Comparison of ENCODE assay signal across 14 cellular contexts in genomic region chr12:103100226-103100866, GRCh38.
A peak's percentile ranks its signal among the peaks of the same experiment; 100 is the strongest.
DNase-seq lines count a peak whose midpoint lies in the region; ATAC-seq and TF ChIP-seq lines count a peak whose summit lies in the region.
"Had no signal": no experiment of that assay in that cellular context is flagged by ENCODE, and none has a peak within 500 bp of the region (broad histone marks: within the 10 kb centered on the region; RNA-seq: fewer than 3 reads in every experiment).

No MANE protein-coding gene starts in this region.

- CTCF ChIA-PET in SK-N-SH (lab: Yijun Ruan, JAX), result no interaction called here

- no peaks in the 10 kb centered on the region for H3K4me1 Mint-ChIP-seq in endodermal cell
- no peaks in the 10 kb centered on the region for H3K4me1 Mint-ChIP-seq in HFFc6 (ENCODE audit: low read depth)

- no peak for TF ChIP-seq CTCF in SK-N-SH (IDR thresholded peaks at IDR 0.05)
- TF ChIP-seq CTCF in endodermal cell (conservative IDR thresholded peaks at IDR 0.05), result no peak
- no peak for TF ChIP-seq CTCF in HFFc6 (IDR thresholded peaks at IDR 0.05)

- no peaks in the 10 kb centered on the region for H3K9me3 ChIP-seq in SK-N-SH
- no peaks in the 10 kb centered on the region for H3K9me3 ChIP-seq in endodermal cell (ENCODE audit: control insufficient read depth, low read length)
- no peaks in the 10 kb centered on the region for H3K9me3 ChIP-seq in neuronal stem cell (replicated peaks in 1 of 2; ENCODE audit: control insufficient read depth in 2 of 2, insufficient read depth in 1 of 2, low read depth in 1 of 2, low read length in 2 of 2)
- H3K9me3 ChIP-seq: Caco-2, HAP-1 had no signal

- peak overlapping the region in 1 of 2 experiments; percentile 89; a peak in 2 of 4 replicates for H3K27ac ChIP-seq in SK-N-SH (ENCODE audit: low read depth in 2 of 2, low read length in 1 of 2)
- peak overlapping the region; percentile 29 for H3K27ac ChIP-seq in endodermal cell (ENCODE audit: low read depth, low read length)
- peak overlapping the region; percentile 4 for H3K27ac ChIP-seq in neuronal stem cell (replicated peaks; ENCODE audit: low read length)
- H3K27ac ChIP-seq: C4-2B, HL-60 had no signal

- no peak overlapping the region for H2BK120ac ChIP-seq in neuronal stem cell (ENCODE audit: low read depth, low read length)

- no peak for ATAC-seq in GM21786 (IDR thresholded peaks at IDR 0.05; ENCODE audit: unreplicated experiment)

- no peak overlapping the region for H3K14ac ChIP-seq in neuronal stem cell (ENCODE audit: low read length)

- no peak overlapping the region for H4K8ac ChIP-seq in neuronal stem cell (ENCODE audit: low read depth, low read length)

- no peaks in the 10 kb centered on the region for H3K27me3 Mint-ChIP-seq in endodermal cell (ENCODE audit: insufficient read depth)
- H3K27me3 Mint-ChIP-seq in HFFc6 (ENCODE audit: insufficient read depth), result no peaks in the 10 kb centered on the region
- H3K27me3 Mint-ChIP-seq: CD4-positive, alpha-beta T cell had no signal

- no peak overlapping the region for H3K4ac ChIP-seq in neuronal stem cell (ENCODE audit: low read length)

- no peak overlapping the region for H2AK5ac ChIP-seq in neuronal stem cell (ENCODE audit: low read depth, low read length)

- DNase-seq in SK-N-SH (peak; percentile 67), endodermal cell (no peak), neuronal stem cell (ENCODE audit: low spot score) (peak; percentile 33), cerebellar nuclear complex (lab: John Stamatoyannopoulos, UW) (no peak), HFFc6 (no peak)
- DNase-seq: ACHN; Caco-2; CD4-positive, alpha-beta T cell; KBM-7 had no signal

- no peak overlapping the region for H2BK5ac ChIP-seq in neuronal stem cell (ENCODE audit: low read length)

- H3K27ac Mint-ChIP-seq in endodermal cell (no peak overlapping the region), HFFc6 (no peak overlapping the region)
- H3K27ac Mint-ChIP-seq: CD4-positive, alpha-beta T cell; IgD-negative memory B cell had no signal

- H3K27me3 ChIP-seq in SK-N-SH (ENCODE audit: insufficient read depth) (no peaks in the 10 kb centered on the region), endodermal cell (ENCODE audit: control insufficient read depth, insufficient read depth, low read length, poor library complexity, severe bottlenecking) (no peaks in the 10 kb centered on the region), neuronal stem cell (ENCODE audit: control insufficient read depth in 3 of 3, insufficient read depth in 3 of 3, low read depth in 1 of 3, low read length in 3 of 3) (no peaks in the 10 kb centered on the region)

- no peaks in the 10 kb centered on the region for H4K20me1 ChIP-seq in SK-N-SH (ENCODE audit: insufficient read depth)

- H3K4me1 ChIP-seq in SK-N-SH (ENCODE audit: control insufficient read depth in 1 of 2, insufficient read depth in 2 of 2, low read depth in 1 of 2, low read length in 1 of 2), result peaks cover 0 to 14% of the 10 kb centered on the region in 2 experiments; a peak in 2 of 4 replicates
- no peaks in the 10 kb centered on the region for H3K4me1 ChIP-seq in endodermal cell (ENCODE audit: control insufficient read depth, insufficient read depth, low read length)
- H3K4me1 ChIP-seq in neuronal stem cell (ENCODE audit: control insufficient read depth in 2 of 2, insufficient read depth in 1 of 2, low read depth in 1 of 2, low read length in 2 of 2), result peaks cover 0 to 3% of the 10 kb centered on the region in 2 donors
- H3K4me1 ChIP-seq: Caco-2, HAP-1 had no signal

- H3K79me1 ChIP-seq in neuronal stem cell (ENCODE audit: low read depth, low read length), result no peaks in the 10 kb centered on the region

- no peak overlapping the region for H3K9ac ChIP-seq in SK-N-SH
- no peak overlapping the region for H3K9ac ChIP-seq in endodermal cell (ENCODE audit: extremely low read depth, low read length, poor library complexity, severe bottlenecking)
- no peak overlapping the region for H3K9ac ChIP-seq in neuronal stem cell (ENCODE audit: low read depth, low read length, poor library complexity)

- POLR2A ChIA-PET in SK-N-SH (lab: Yijun Ruan, JAX), result no interaction called here

- no peak overlapping the region for H3K4me3 Mint-ChIP-seq in endodermal cell
- H3K4me3 Mint-ChIP-seq in HFFc6, result no peak overlapping the region
- H3K4me3 Mint-ChIP-seq: CD4-positive, alpha-beta T cell; IgD-negative memory B cell had no signal

- H3K4me2 ChIP-seq in SK-N-SH (no peak overlapping the region), neuronal stem cell (ENCODE audit: insufficient read depth, low read length, poor library complexity, severe bottlenecking) (no peak overlapping the region)

- peak in 1 of 2 experiments; percentile 97; a peak in 2 of 4 replicates for TF ChIP-seq EP300 in SK-N-SH (IDR thresholded peaks at IDR 0.05; ENCODE audit: borderline replicate concordance in 1 of 2, low read depth in 1 of 2, low read length in 1 of 2)

- H3K36me3 Mint-ChIP-seq in endodermal cell (ENCODE audit: low read depth) (no peaks in the 10 kb centered on the region), HFFc6 (ENCODE audit: low read depth) (no peaks in the 10 kb centered on the region)
- H3K36me3 Mint-ChIP-seq: IgD-negative memory B cell had no signal

- no peaks in the 10 kb centered on the region for H3K9me2 ChIP-seq in SK-N-SH

- WGBS in SK-N-SH (ENCODE audit: low lambda C conversion rate), result 2% methylated on average over 13 of the region's 13 CpGs
- 88 to 90% methylated on average over 10 to 13 of the region's 13 CpGs for WGBS in endodermal cell (ENCODE audit: insufficient coverage in 1 of 2, insufficient read length in 1 of 2), 2 experiments
- no CpG with 5 or more reads among the region's 13 CpGs for WGBS in neuronal stem cell (ENCODE audit: extremely low coverage in 2 of 2, insufficient read length in 2 of 2, insufficient replicate concordance in 1 of 2), 2 donors

- H2AFZ ChIP-seq in SK-N-SH (ENCODE audit: low read depth) (no peak overlapping the region), neuronal stem cell (ENCODE audit: low read length) (no peak overlapping the region)

- H3K36me3 ChIP-seq in SK-N-SH (replicated peaks in 1 of 2; ENCODE audit: control insufficient read depth in 1 of 2, insufficient read depth in 2 of 2, low read length in 1 of 2) (no peaks in the 10 kb centered on the region), endodermal cell (ENCODE audit: control insufficient read depth, insufficient read depth, low read length) (no peaks in the 10 kb centered on the region), neuronal stem cell (replicated peaks in 1 of 2; ENCODE audit: control insufficient read depth in 2 of 2, insufficient read depth in 2 of 2, low read length in 2 of 2) (no peaks in the 10 kb centered on the region)
- H3K36me3 ChIP-seq: HAP-1 had no signal

- H4K91ac ChIP-seq in neuronal stem cell (ENCODE audit: low read depth, low read length, poor library complexity), result no peak overlapping the region

- no peak overlapping the region for H2BK15ac ChIP-seq in neuronal stem cell (ENCODE audit: low read length)

- H3K18ac ChIP-seq in neuronal stem cell (ENCODE audit: low read length), result no peak overlapping the region

- H3K4me3 ChIP-seq in SK-N-SH (ENCODE audit: low read depth in 2 of 2, low read length in 1 of 2) (no peak overlapping the region), endodermal cell (ENCODE audit: low read length) (no peak overlapping the region), neuronal stem cell (ENCODE audit: low read length in 2 of 2) (no peak overlapping the region)
- H3K4me3 ChIP-seq: HAP-1 had no signal

- H3F3A ChIP-seq in SK-N-SH (replicated peaks; ENCODE audit: insufficient read depth), result no peaks in the 10 kb centered on the region

- TF ChIP-seq RAD21 in SK-N-SH (IDR thresholded peaks at IDR 0.05; ENCODE audit: low read length), result peak; percentile 19

- no peak overlapping the region for H3K23ac ChIP-seq in neuronal stem cell (ENCODE audit: low read depth, low read length, poor library complexity)

- no peaks in the 10 kb centered on the region for H3K9me3 Mint-ChIP-seq in endodermal cell
- peaks cover 50% of the 10 kb centered on the region for H3K9me3 Mint-ChIP-seq in HFFc6
- H3K9me3 Mint-ChIP-seq: CD4-positive, alpha-beta T cell had no signal

- H3K79me2 ChIP-seq in SK-N-SH (ENCODE audit: insufficient read depth), result no peaks in the 10 kb centered on the region

- H2BK12ac ChIP-seq in neuronal stem cell (ENCODE audit: low read length), result no peak overlapping the region

TF ChIP-seq in SK-N-SH, 30 proteins besides CTCF, POLR2A, EP300 and RAD21 (continues in another document):
- TF ChIP-seq FOXJ3 (CRISPR knock-in tag; IDR thresholded peaks at IDR 0.05) (peak; percentile 96), MEF2A (IDR thresholded peaks at IDR 0.05; ENCODE audit: borderline replicate concordance, low read depth) (no peak), PBX3 (IDR thresholded peaks at IDR 0.05) (peak; percentile 27; the same call in 1 of the 2 replicates), TCF12 (IDR thresholded peaks at IDR 0.05) (peak; percentile 40), RCOR1 (IDR thresholded peaks at IDR 0.05; ENCODE audit: low read length) (peak; percentile 94), MXI1 (IDR thresholded peaks at IDR 0.05; ENCODE audit: low read depth, low read length) (peak; percentile 47; the same call in 1 of the 2 replicates), GATA2 (CRISPR knock-in tag; IDR thresholded peaks at IDR 0.05) (peak; percentile 94), CHD2 (IDR thresholded peaks at IDR 0.05; ENCODE audit: low read length, partially characterized antibody) (peak; percentile 64), NRF1 (IDR thresholded peaks at IDR 0.05; ENCODE audit: low read depth, low read length) (no peak)

Comparison
In these comparisons a context has a peak if more than half of its experiments do, and no peak if none do; other contexts are left out.
1. DNase-seq: peak in SK-N-SH (single experiment) and neuronal stem cell (single experiment); none in endodermal cell (single experiment), cerebellar nuclear complex (0 of 2) and HFFc6 (single experiment).